ENCODE assay signal across 20 cellular contexts in the genomic region with DNA sequence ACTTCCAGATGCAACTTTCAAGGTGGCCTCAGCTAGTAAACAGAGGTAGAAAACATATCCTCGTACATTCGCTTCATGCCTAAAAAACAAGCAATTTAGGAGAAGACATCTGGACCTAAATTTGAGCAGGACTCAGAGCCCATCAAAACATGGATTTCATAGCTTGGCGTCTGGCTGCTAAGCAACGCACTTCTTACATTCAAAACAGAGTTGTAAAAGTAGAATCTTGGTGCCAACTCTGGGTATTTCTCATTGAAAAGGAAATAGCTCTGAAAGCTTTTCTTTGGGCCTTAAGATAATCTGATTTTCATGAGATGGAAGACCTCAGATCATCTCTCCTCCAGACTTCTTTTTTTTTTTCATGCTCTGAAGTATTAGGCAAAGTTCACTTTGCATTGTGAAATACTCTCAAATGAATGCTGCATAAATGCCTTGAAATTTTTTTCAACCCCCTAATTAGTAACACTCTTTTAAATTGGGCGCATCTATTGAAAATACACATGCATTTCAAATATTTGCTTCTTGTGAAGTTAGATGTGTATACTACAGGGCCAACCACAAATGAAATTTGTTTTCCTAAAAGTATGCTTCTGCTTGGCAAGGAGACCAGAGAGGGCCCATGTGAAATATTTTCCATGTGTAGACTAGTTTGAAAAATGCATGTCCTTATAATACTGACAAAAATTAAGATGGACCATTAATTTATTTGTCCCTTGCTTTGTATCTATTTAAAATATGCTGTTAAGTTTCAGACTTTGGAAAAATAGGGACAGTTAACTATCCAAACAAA. TPM values are rescaled to one million over a fixed set of nuclear protein-coding genes. Genes with fewer than 3 reads are reported as not detected.
A peak's percentile ranks its signal among the peaks of the same experiment; 100 is the strongest.
DNase-seq lines count a peak whose midpoint lies in the region; ATAC-seq and TF ChIP-seq lines count a peak whose summit lies in the region.
"Had no signal": no experiment of that assay in that cellular context is flagged by ENCODE, and none has a peak within 500 bp of the region (broad histone marks: within the 10 kb centered on the region; RNA-seq: fewer than 3 reads in every experiment).

No MANE protein-coding gene starts in this region.

- DNase-seq in AG08395 (ENCODE audit: low spot score), result peak; percentile 20
- peak; percentile 45 for DNase-seq in LHCN-M2 (ENCODE audit: low read depth)
- DNase-seq in fibroblast of gingiva (ENCODE audit: low read depth), result peak; percentile 92
- no peak for DNase-seq in psoas muscle
- no peak for DNase-seq in LoVo (ENCODE audit: low spot score)
- no peak for DNase-seq in DMS53 (lab: John Stamatoyannopoulos, UW)
- DNase-seq in effector CD4-positive, alpha-beta T cell, result no peak
- DNase-seq: activated CD4-positive, alpha-beta memory T cell treated with anti-CD3 and anti-CD28 coated beads for 36 hours; activated T-cell treated with anti-CD3 and anti-CD28 coated beads, Interleukin-2, amount 50 U/mL, for 48 hours; DMS153; MM.1S; natural killer cell; NK-92 treated with Interleukin-12 subunit alpha and Interleukin-12 subunit beta, amount 100 ng/mL, for 24 hours; retina; stimulated activated CD4-positive, alpha-beta T cell treated with anti-CD3 and anti-CD28 coated beads, Interleukin-2, amount 100 ng/mL, for 48 hours; trophoblast cell had no signal

- WGBS in psoas muscle, 3 donors, result 29 to 43% (median 33%) methylated on average over 5 of the region's 5 CpGs

- H3K4me3 ChIP-seq in psoas muscle, result peak overlapping the region; percentile 74
- H3K4me3 ChIP-seq: BLaER1, SJSA1 had no signal

- no peaks in the 10 kb centered on the region for H3K36me3 ChIP-seq in psoas muscle (ENCODE audit: insufficient read depth in 1 of 2, low read depth in 1 of 2)
- H3K36me3 ChIP-seq: BLaER1, SJSA1 had no signal

- no peak for TF ChIP-seq CTCF in psoas muscle (IDR thresholded peaks at IDR 0.05)

- H3K27me3 ChIP-seq in psoas muscle (ENCODE audit: insufficient read depth in 3 of 3, low read length in 2 of 3), result peaks cover 0 to 42% (median 5%) of the 10 kb centered on the region in 3 donors
- H3K27me3 ChIP-seq: SJSA1 had no signal

- intact Hi-C loops in psoas muscle (cut with DNase I), result loop anchor here in 1 of 2 donors (10.0 kb wide), 1 partner anchor 602 kb away; no protein-coding TSS in a partner anchor

- peaks cover 5% of the 10 kb centered on the region for H3K4me1 ChIP-seq in psoas muscle
- H3K4me1 ChIP-seq: BLaER1 had no signal

- peak overlapping the region; percentile 14 for H3K27ac ChIP-seq in psoas muscle
- H3K27ac ChIP-seq: BLaER1, SJSA1 had no signal

- no peaks in the 10 kb centered on the region for H3K9me3 ChIP-seq in psoas muscle
- H3K9me3 ChIP-seq: SJSA1 had no signal

- ATAC-seq in psoas muscle (no peak), GM19035 (IDR thresholded peaks at IDR 0.05; ENCODE audit: unreplicated experiment) (no peak)
- ATAC-seq: natural killer cell had no signal

RNA-seq across cellular contexts. Expression of a gene that starts 4.2 kb away (rescaled TPM):
- total RNA-seq in LHCN-M2 (2014; rRNA removed) (10.1 and 11.7 TPM in 2 replicates), psoas muscle (1 to 10 TPM; 2.5 to 4.3 (median 2.9) TPM)
- 12.3 TPM for polyA plus RNA-seq in LHCN-M2 (2012)
- polyA plus RNA-seq in psoas muscle, result 1 to 10 TPM in 2 of 3 donors, under 1 TPM in 1; 0.60 to 1.8 (median 1.0) TPM
- total RNA-seq: activated CD4-positive, alpha-beta memory T cell treated with anti-CD3 and anti-CD28 coated beads for 36 hours; endothelial cell of umbilical vein had no signal
- polyA plus RNA-seq: endothelial cell of umbilical vein had no signal

Comparison
In these comparisons a context has a peak if more than half of its experiments do, and no peak if none do; other contexts are left out.
1. DNase-seq: peak in AG08395 (single experiment), LHCN-M2 (single experiment) and fibroblast of gingiva (single experiment); none in psoas muscle (0 of 2), LoVo (single experiment), DMS53 (single experiment) and effector CD4-positive, alpha-beta T cell (single experiment).